ENCODE assay signal across 18 cellular contexts in the genomic region with DNA sequence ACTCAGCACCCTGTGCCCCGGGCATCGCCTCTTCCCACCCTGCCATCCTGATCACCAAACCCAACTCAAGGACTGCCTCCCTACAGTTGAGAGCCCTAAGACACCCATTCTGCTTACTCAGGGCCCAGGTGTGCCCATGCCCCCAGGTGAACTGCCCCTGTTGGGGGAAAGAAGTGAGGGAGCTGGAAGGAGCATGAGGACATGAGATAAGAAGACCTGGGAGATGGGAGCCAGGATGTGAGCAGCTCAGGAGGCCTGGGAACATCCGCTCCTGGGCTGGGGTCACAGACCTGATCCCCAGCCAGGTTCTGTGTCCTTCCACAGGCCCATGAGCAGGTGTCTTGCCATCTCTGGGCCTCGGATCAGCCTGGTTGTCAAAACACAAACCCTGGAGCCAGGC. TPM values are rescaled to one million over a fixed set of nuclear protein-coding genes. Genes with fewer than 3 reads are reported as not detected.
DNase-seq lines count a peak whose midpoint lies in the region; ATAC-seq, FAIRE-seq and TF ChIP-seq lines count a peak whose summit lies in the region.
"Had no signal": no experiment of that assay in that cellular context is flagged by ENCODE, and none has a peak within 500 bp of the region (broad histone marks: within the 10 kb centered on the region; RNA-seq: fewer than 3 reads in every experiment).

No MANE protein-coding gene starts in this region.

- H3K36me3 ChIP-seq in PC-3 (ENCODE audit: low read depth, low read length) (no peaks in the 10 kb centered on the region), gastrocnemius medialis (no peaks in the 10 kb centered on the region), esophagus muscularis mucosa (peaks cover 0 to 57% (median 26%) of the 10 kb centered on the region in 4 donors)
- no peaks in the 10 kb centered on the region for H3K36me3 ChIP-seq in CD4-positive, alpha-beta memory T cell (ENCODE audit: insufficient read depth, low read length)
- H3K36me3 ChIP-seq: MG63, Peyer's patch had no signal

- no peak for TF ChIP-seq RAD21 in A549 (conservative IDR thresholded peaks at IDR 0.05 in 1 of 2, IDR thresholded peaks at IDR 0.05 in 1 of 2)

- CTCF ChIA-PET in A549 (lab: Yijun Ruan, JAX) (interaction anchor here (1.4 to 43.9 kb wide), 4 partner anchors 11 to 86 kb away, joined by 3 to 1399 read pairs (median 174); a partner anchor contains a TSS), PC-3 (lab: Charles Lee) (no interaction called here)
- CTCF ChIA-PET in CD4-positive, alpha-beta memory T cell (lab: Charles Lee; ENCODE audit: partially characterized antibody): interaction anchor here (11.9 kb wide), 1 partner anchor 8 kb away, joined by 270 read pairs; no protein-coding TSS in a partner anchor

- no peaks in the 10 kb centered on the region for H3K79me2 ChIP-seq in PC-3 (ENCODE audit: low read length)

- intact Hi-C loops in PC-3 (cut with micrococcal nuclease) (loop anchor here (2.0 kb wide), 1 partner anchor 21 kb away; a partner anchor contains a TSS), gastrocnemius medialis (cut with DNase I; ENCODE audit: low total_unique reads) (no loop called here), esophagus muscularis mucosa (cut with DNase I) (no loop called here)
- intact Hi-C loops in CD4-positive, alpha-beta memory T cell (cut with micrococcal nuclease): no loop called here

- no peaks in the 10 kb centered on the region for H3K9me2 ChIP-seq in PC-3 (replicated peaks; ENCODE audit: low read length)

- no TSS peak for BruUV-seq in PC-3 (replicated peaks; lab: Mats Ljungman, UMichigan)

- ATAC-seq in A549: no peak
- no peak for ATAC-seq in PC-3
- ATAC-seq in gastrocnemius medialis: no peak
- ATAC-seq: natural killer cell treated with Interleukin-12 subunit alpha and Interleukin-12 subunit beta and Interleukin-15 and Interleukin-18, amount 100 ng/mL, for 72 hours; upper lobe of right lung had no signal

- TF ChIP-seq EP300 in A549 (IDR thresholded peaks at IDR 0.05) (no peak), esophagus muscularis mucosa (IDR thresholded peaks at IDR 0.05) (no peak)

- H3K9ac ChIP-seq in PC-3 (ENCODE audit: low read length): peak overlapping the region; percentile 10; the same call in 1 of the 2 replicates

- no peak for FAIRE-seq in A549 (lab: Jason Lieb, UNC)

- H3K9me3 Mint-ChIP-seq in type B pancreatic cell: no peaks in the 10 kb centered on the region
- H3K9me3 Mint-ChIP-seq in CD4-positive, alpha-beta memory T cell: no peaks in the 10 kb centered on the region
- H3K9me3 Mint-ChIP-seq: activated naive CD8-positive, alpha-beta T cell treated with anti-CD3 and anti-CD28 coated beads, Interleukin-2, amount 10 ng/mL, durations not matched to agents 7 days and 5 days; natural killer cell treated with Interleukin-12 subunit alpha and Interleukin-12 subunit beta and Interleukin-15 and Interleukin-18, amount 100 ng/mL, for 72 hours had no signal

- H3K36me3 Mint-ChIP-seq in type B pancreatic cell: no peaks in the 10 kb centered on the region
- H3K36me3 Mint-ChIP-seq in CD4-positive, alpha-beta memory T cell: no peaks in the 10 kb centered on the region
- H3K36me3 Mint-ChIP-seq: activated naive CD8-positive, alpha-beta T cell treated with anti-CD3 and anti-CD28 coated beads, Interleukin-2, amount 10 ng/mL, durations not matched to agents 7 days and 5 days; natural killer cell treated with Interleukin-12 subunit alpha and Interleukin-12 subunit beta and Interleukin-15 and Interleukin-18, amount 100 ng/mL, for 72 hours had no signal

- peaks cover 4% of the 10 kb centered on the region for H3F3A ChIP-seq in PC-3 (ENCODE audit: low read length, unreplicated experiment)

- 71% methylated on average over 4 of the region's 4 CpGs for WGBS in A549 (ENCODE audit: missing lambda C conversion rate)
- 100% methylated on average over 3 of the region's 4 CpGs for WGBS in esophagus muscularis mucosa

- no peaks in the 10 kb centered on the region for H3K27me3 Mint-ChIP-seq in type B pancreatic cell
- H3K27me3 Mint-ChIP-seq in CD4-positive, alpha-beta memory T cell: peaks cover 0 to 2% of the 10 kb centered on the region in 2 donors
- H3K27me3 Mint-ChIP-seq: activated naive CD8-positive, alpha-beta T cell treated with anti-CD3 and anti-CD28 coated beads, Interleukin-2, amount 10 ng/mL, durations not matched to agents 7 days and 5 days had no signal

- no peaks in the 10 kb centered on the region for H3K9me3 ChIP-seq in A549
- H3K9me3 ChIP-seq in PC-3 (ENCODE audit: low read length): no peaks in the 10 kb centered on the region
- no peaks in the 10 kb centered on the region for H3K9me3 ChIP-seq in gastrocnemius medialis
- H3K9me3 ChIP-seq in CD4-positive, alpha-beta memory T cell (ENCODE audit: control insufficient read depth in 1 of 2, low read length in 2 of 2): no peaks in the 10 kb centered on the region
- H3K9me3 ChIP-seq in esophagus muscularis mucosa: no peaks in the 10 kb centered on the region
- H3K9me3 ChIP-seq: MG63, Peyer's patch, upper lobe of right lung had no signal

- H3K4me2 ChIP-seq in A549 (peak overlapping the region; percentile 8; the same call in 1 of the 3 replicates), PC-3 (ENCODE audit: low read length) (peak overlapping the region; percentile 59)

- no peak overlapping the region for H3K4me3 Mint-ChIP-seq in type B pancreatic cell
- H3K4me3 Mint-ChIP-seq in CD4-positive, alpha-beta memory T cell: no peak overlapping the region
- H3K4me3 Mint-ChIP-seq: activated naive CD8-positive, alpha-beta T cell treated with anti-CD3 and anti-CD28 coated beads, Interleukin-2, amount 10 ng/mL, durations not matched to agents 7 days and 5 days; natural killer cell treated with Interleukin-12 subunit alpha and Interleukin-12 subunit beta and Interleukin-15 and Interleukin-18, amount 100 ng/mL, for 72 hours had no signal

- in situ Hi-C loops in gastrocnemius medialis (cut with MboI; ENCODE audit: low sequenced_read_pairs in 4 of 4): no loop called here

- no peak for TF ChIP-seq POLR2A in A549 (IDR thresholded peaks at IDR 0.05; ENCODE audit: low read length)
- TF ChIP-seq POLR2A in gastrocnemius medialis (IDR thresholded peaks at IDR 0.05): no peak
- TF ChIP-seq POLR2A in esophagus muscularis mucosa (IDR thresholded peaks at IDR 0.05; ENCODE audit: low read depth): no peak

- H4K20me1 ChIP-seq in PC-3 (ENCODE audit: low read length): no peaks in the 10 kb centered on the region

- H3K4me3 ChIP-seq in A549 (no peak overlapping the region), PC-3 (ENCODE audit: low read length) (no peak overlapping the region), gastrocnemius medialis (no peak overlapping the region), esophagus muscularis mucosa (no peak overlapping the region)
- no peak overlapping the region for H3K4me3 ChIP-seq in CD4-positive, alpha-beta memory T cell (ENCODE audit: low read length in 2 of 2)
- H3K4me3 ChIP-seq: MG63, Peyer's patch, upper lobe of right lung had no signal

- H3K27me3 ChIP-seq in PC-3 (ENCODE audit: low read length): no peaks in the 10 kb centered on the region
- H3K27me3 ChIP-seq in gastrocnemius medialis: no peaks in the 10 kb centered on the region
- no peaks in the 10 kb centered on the region for H3K27me3 ChIP-seq in CD4-positive, alpha-beta memory T cell (ENCODE audit: insufficient read depth, low read length)
- H3K27me3 ChIP-seq in esophagus muscularis mucosa: no peaks in the 10 kb centered on the region
- H3K27me3 ChIP-seq: MG63, Peyer's patch, upper lobe of right lung had no signal

- H3K27ac ChIP-seq in A549: 0 out of 6 replicates have a peak overlapping the region, but pooled peaks of 1 of the 2 experiments have one; percentile 7
- H3K27ac ChIP-seq in PC-3 (ENCODE audit: low read length): peak overlapping the region; percentile 67
- H3K27ac ChIP-seq in epithelial cell of prostate: peak overlapping the region; percentile 100
- peak overlapping the region; percentile 75 to 90 (median 78) for H3K27ac ChIP-seq in gastrocnemius medialis
- H3K27ac ChIP-seq in CD4-positive, alpha-beta memory T cell (ENCODE audit: low read depth, low read length): no peak overlapping the region
- H3K27ac ChIP-seq in esophagus muscularis mucosa (replicated peaks in 1 of 4): peak overlapping the region in 2 of 4 donors; percentile 28 to 72

- DNase-seq in A549 (ENCODE audit: low read depth in 1 of 2, low spot score in 1 of 2) (no peak), PC-3 (no peak), epithelial cell of prostate (ENCODE audit: low read depth, low spot score) (no peak), gastrocnemius medialis (no peak), type B pancreatic cell (ENCODE audit: extremely low spot score, unreplicated experiment) (no peak), esophagus muscularis mucosa (ENCODE audit: extremely low spot score) (no peak)
- no peak for DNase-seq in CD4-positive, alpha-beta memory T cell
- no peak for DNase-seq in activated CD4-positive, CD25-positive, alpha-beta regulatory T cell (lab: John Stamatoyannopoulos, UW)
- DNase-seq: activated naive CD8-positive, alpha-beta T cell treated with anti-CD3 and anti-CD28 coated beads, Interleukin-2, amount 10 ng/mL, durations not matched to agents 7 days and 5 days; dermis blood vessel endothelial cell; NCI-H146; SW 1271; upper lobe of right lung had no signal

- peak overlapping the region; percentile 44 for H2AFZ ChIP-seq in PC-3 (ENCODE audit: low read length)

- no peak for TF ChIP-seq CTCF in A549 (IDR thresholded peaks at IDR 0.05)
- TF ChIP-seq CTCF in PC-3 (conservative IDR thresholded peaks at IDR 0.05; ENCODE audit: low read depth, low read length): no peak
- no peak for TF ChIP-seq CTCF in gastrocnemius medialis (IDR thresholded peaks at IDR 0.05 in 4 of 5, conservative IDR thresholded peaks at IDR 0.05 in 1 of 5)
- TF ChIP-seq CTCF in type B pancreatic cell (conservative IDR thresholded peaks at IDR 0.05): no peak
- TF ChIP-seq CTCF in esophagus muscularis mucosa (IDR thresholded peaks at IDR 0.05): no peak

- POLR2A ChIA-PET in A549 (lab: Yijun Ruan, JAX): no interaction called here
- POLR2A ChIA-PET in PC-3 (lab: Charles Lee; ENCODE audit: unreplicated experiment): no interaction called here
- POLR2A ChIA-PET in CD4-positive, alpha-beta memory T cell (lab: Charles Lee; ENCODE audit: partially characterized antibody): no interaction called here

- H3K4me1 ChIP-seq in A549 (peaks cover 27% of the 10 kb centered on the region), PC-3 (ENCODE audit: insufficient read depth, low read length) (peaks cover 49% of the 10 kb centered on the region), gastrocnemius medialis (peaks cover 33 to 42% of the 10 kb centered on the region in 2 donors), esophagus muscularis mucosa (peaks cover 29 to 50% (median 37%) of the 10 kb centered on the region in 4 donors)
- peaks cover 23% of the 10 kb centered on the region for H3K4me1 ChIP-seq in CD4-positive, alpha-beta memory T cell (ENCODE audit: insufficient read depth, low read length)

- peaks cover 39% of the 10 kb centered on the region for H3K4me1 Mint-ChIP-seq in type B pancreatic cell (ENCODE audit: unreplicated experiment)
- peaks cover 11 to 21% (median 19%) of the 10 kb centered on the region in 4 donors for H3K4me1 Mint-ChIP-seq in CD4-positive, alpha-beta memory T cell

- H3K27ac Mint-ChIP-seq in type B pancreatic cell: no peak overlapping the region
- no peak overlapping the region for H3K27ac Mint-ChIP-seq in CD4-positive, alpha-beta memory T cell
- H3K27ac Mint-ChIP-seq: activated naive CD8-positive, alpha-beta T cell treated with anti-CD3 and anti-CD28 coated beads, Interleukin-2, amount 10 ng/mL, durations not matched to agents 7 days and 5 days; natural killer cell treated with Interleukin-12 subunit alpha and Interleukin-12 subunit beta and Interleukin-15 and Interleukin-18, amount 100 ng/mL, for 72 hours; progenitor cell of endocrine pancreas had no signal

RNA-seq across cellular contexts. Expression of a gene that starts 6.6 kb away (rescaled TPM):
- polyA plus RNA-seq in A549 (2011; rRNA removed): 0.70 and 0.75 TPM in 2 replicates
- polyA plus RNA-seq in A549 (2012; cell fraction: cytosol; rRNA removed): 0.69 and 0.70 TPM in 2 replicates
- 2.3 and 2.9 TPM in 2 replicates for polyA plus RNA-seq in A549 (2012; cell fraction: nucleus; rRNA removed)
- 0.69 to 0.89 TPM (median 0.88 TPM) in 3 replicates for polyA plus RNA-seq in A549 (2017; fragmentation: RNase III; extraction: RNeasy Plus Mini Kit Qiagen cat#74134 plus additional on column Dnase treatment)
- polyA minus RNA-seq in A549 (2011; rRNA and poly(A)+ RNA removed): 1.8 and 2.2 TPM in 2 replicates
- 6.7 and 9.3 TPM in 2 replicates for total RNA-seq in PC-3 (2014; rRNA removed)
- total RNA-seq in gastrocnemius medialis: 10 to 100 TPM; 17.0 to 27.0 (median 22.3) TPM
- total RNA-seq in type B pancreatic cell (ENCODE audit: low replicate concordance): 3.7 and 4.9 TPM in 2 replicates
- total RNA-seq in CD4-positive, alpha-beta memory T cell: under 1 TPM; 0.15 to 0.39 TPM
- polyA plus RNA-seq in CD4-positive, alpha-beta memory T cell: under 1 TPM in 1 of 2 donors, not detected in 1; 0.14 TPM
- total RNA-seq in esophagus muscularis mucosa: 10 to 100 TPM; 18.3 to 48.2 (median 32.5) TPM

RNA-seq across cellular contexts. Expression of a gene that starts 20.9 kb away (rescaled TPM):
- polyA plus RNA-seq in A549 (2011; rRNA removed) (25.1 and 27.3 TPM in 2 replicates), A549 (2017; fragmentation: RNase III; extraction: RNeasy Plus Mini Kit Qiagen cat#74134 plus additional on column Dnase treatment) (32.6 to 35.2 TPM (median 33.3 TPM) in 3 replicates)
- polyA plus RNA-seq in A549 (2012; cell fraction: cytosol; rRNA removed): 27.5 and 39.0 TPM in 2 replicates
- 43.0 and 43.8 TPM in 2 replicates for polyA plus RNA-seq in A549 (2012; cell fraction: nucleus; rRNA removed)
- 37.7 and 42.9 TPM in 2 replicates for polyA minus RNA-seq in A549 (2011; rRNA and poly(A)+ RNA removed)
- total RNA-seq in PC-3 (2014; rRNA removed) (21.4 and 22.3 TPM in 2 replicates), gastrocnemius medialis (10 to 100 TPM; 28.3 to 62.6 (median 45.6) TPM), type B pancreatic cell (ENCODE audit: low replicate concordance) (19.7 and 37.4 TPM in 2 replicates), esophagus muscularis mucosa (10 to 100 TPM; 34.5 to 56.0 (median 40.7) TPM)
- total RNA-seq in CD4-positive, alpha-beta memory T cell: 10 to 100 TPM; 12.1 to 12.3 TPM
- polyA plus RNA-seq in CD4-positive, alpha-beta memory T cell: 1 to 10 TPM; 8.7 to 9.0 TPM

RNA-seq across cellular contexts. Expression of a gene that starts 26.8 kb away (rescaled TPM):
- not detected in 2 replicates for polyA plus RNA-seq in A549 (2011; rRNA removed)
- polyA plus RNA-seq in A549 (2012; cell fraction: cytosol; rRNA removed): not detected in 2 replicates
- polyA plus RNA-seq in A549 (2012; cell fraction: nucleus; rRNA removed): 0.04 TPM in 1 of 2 replicates, not detected in the other
- not detected in 3 replicates for polyA plus RNA-seq in A549 (2017; fragmentation: RNase III; extraction: RNeasy Plus Mini Kit Qiagen cat#74134 plus additional on column Dnase treatment)
- not detected in 2 replicates for polyA minus RNA-seq in A549 (2011; rRNA and poly(A)+ RNA removed)
- total RNA-seq in PC-3 (2014; rRNA removed): not detected in 2 replicates
- total RNA-seq in gastrocnemius medialis: under 1 TPM in 1 of 4 donors, not detected in 3; 0.16 TPM
- total RNA-seq in type B pancreatic cell (ENCODE audit: low replicate concordance): 3.7 and 18.9 TPM in 2 replicates
- not detected for total RNA-seq in CD4-positive, alpha-beta memory T cell
- not detected for polyA plus RNA-seq in CD4-positive, alpha-beta memory T cell
- 1 to 10 TPM in 1 of 4 donors, under 1 TPM in 1, not detected in 2; 0.39 to 2.0 TPM for total RNA-seq in esophagus muscularis mucosa
- total RNA-seq: dermis blood vessel endothelial cell; H4; natural killer cell treated with Interleukin-12 subunit alpha and Interleukin-12 subunit beta and Interleukin-15 and Interleukin-18, amount 100 ng/mL, for 72 hours; Peyer's patch; progenitor cell of endocrine pancreas had no signal

RNA-seq across cellular contexts. Expression of a gene that starts 46.3 kb away (rescaled TPM):
- polyA plus RNA-seq in A549 (2011; rRNA removed): 51.9 and 74.6 TPM in 2 replicates
- polyA plus RNA-seq in A549 (2012; cell fraction: cytosol; rRNA removed): 12.1 and 13.0 TPM in 2 replicates
- polyA plus RNA-seq in A549 (2012; cell fraction: nucleus; rRNA removed): 4.1 and 5.9 TPM in 2 replicates
- 49.1 to 51.6 TPM (median 49.5 TPM) in 3 replicates for polyA plus RNA-seq in A549 (2017; fragmentation: RNase III; extraction: RNeasy Plus Mini Kit Qiagen cat#74134 plus additional on column Dnase treatment)
- polyA minus RNA-seq in A549 (2011; rRNA and poly(A)+ RNA removed): 8.4 and 11.0 TPM in 2 replicates
- 20.3 and 22.1 TPM in 2 replicates for total RNA-seq in PC-3 (2014; rRNA removed)
- total RNA-seq in gastrocnemius medialis: 10 to 100 TPM; 15.1 to 24.8 (median 20.5) TPM
- 31.7 and 39.9 TPM in 2 replicates for total RNA-seq in type B pancreatic cell (ENCODE audit: low replicate concordance)
- 10 to 100 TPM; 40.8 to 41.8 TPM for total RNA-seq in CD4-positive, alpha-beta memory T cell
- polyA plus RNA-seq in CD4-positive, alpha-beta memory T cell: 10 to 100 TPM; 32.1 to 33.3 TPM
- total RNA-seq in esophagus muscularis mucosa: 10 to 100 TPM; 10.3 to 17.9 (median 13.5) TPM
